Comparison of ENCODE assay signal across 8 cellular contexts in the genomic region with DNA sequence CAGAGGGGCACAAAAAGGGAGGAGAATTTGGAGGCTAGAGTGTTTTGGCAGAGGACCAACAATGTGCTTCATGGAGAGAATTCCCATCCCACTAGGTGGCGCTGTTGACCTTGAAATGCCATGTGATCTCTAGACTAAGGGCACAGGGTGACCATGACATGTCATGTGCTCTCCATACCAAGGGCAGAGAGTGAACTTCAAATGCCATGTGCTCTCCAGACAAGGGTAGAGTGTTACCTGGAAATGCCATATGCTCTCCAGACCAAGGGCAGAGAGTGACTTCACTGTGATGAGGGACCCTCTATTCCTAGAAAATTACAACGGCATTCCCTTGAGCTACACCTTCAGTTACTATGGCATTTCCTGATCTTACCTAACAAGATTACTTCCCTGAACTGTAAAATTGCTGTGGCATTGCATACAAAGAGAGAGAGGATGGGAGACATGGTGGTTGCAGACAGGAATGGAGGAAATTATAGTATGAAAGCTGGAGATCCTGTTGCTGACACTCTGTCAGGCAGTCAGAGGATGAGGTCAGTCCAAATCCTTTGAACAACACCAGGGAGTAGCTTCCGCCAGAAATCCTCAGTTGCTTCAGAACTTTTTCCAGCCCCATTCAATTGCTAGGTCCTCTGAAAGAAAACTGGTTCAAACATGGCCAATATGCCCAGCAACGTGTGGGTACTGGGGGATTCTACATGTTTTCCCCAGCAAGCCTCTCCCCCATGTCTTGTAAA.
DNase-seq lines count a peak whose midpoint lies in the region; ATAC-seq and TF ChIP-seq lines count a peak whose summit lies in the region.

No MANE protein-coding gene starts in this region.

- TF ChIP-seq CTCF in OCI-LY3 (IDR thresholded peaks at IDR 0.05; ENCODE audit: low read depth, low read length) (peak; percentile 75), fibroblast of the aortic adventitia (IDR thresholded peaks at IDR 0.05; ENCODE audit: insufficient read depth, low read length) (peak; percentile 66), osteocyte (IDR thresholded peaks at IDR 0.05) (peak; percentile 76), upper lobe of left lung (IDR thresholded peaks at IDR 0.05) (peak; percentile 60 to 88 (median 76))

- no peaks in the 10 kb centered on the region for H3K4me1 Mint-ChIP-seq in osteocyte (ENCODE audit: unreplicated experiment)

- ATAC-seq in GM21390 (IDR thresholded peaks at IDR 0.05; ENCODE audit: unreplicated experiment) (peak; percentile 89), upper lobe of left lung (ENCODE audit: low FRiP score in 2 of 2) (peak; percentile 78 to 89)

- TF ChIP-seq POLR2A in upper lobe of left lung (IDR thresholded peaks at IDR 0.05): no peak

- H3K4me3 ChIP-seq in OCI-LY3 (ENCODE audit: low read length): no peak overlapping the region
- H3K4me3 ChIP-seq in fibroblast of the aortic adventitia (ENCODE audit: low read depth, low read length): no peak overlapping the region
- no peak overlapping the region for H3K4me3 ChIP-seq in upper lobe of left lung

- H3K27ac ChIP-seq in OCI-LY3 (ENCODE audit: low read length) (no peak overlapping the region), upper lobe of left lung (no peak overlapping the region)

- H3K36me3 Mint-ChIP-seq in osteocyte (ENCODE audit: unreplicated experiment): no peaks in the 10 kb centered on the region

- H3K36me3 ChIP-seq in OCI-LY3 (replicated peaks; ENCODE audit: low read depth, low read length): no peaks in the 10 kb centered on the region
- H3K36me3 ChIP-seq in upper lobe of left lung: no peaks in the 10 kb centered on the region

- TF ChIP-seq EP300 in upper lobe of left lung (IDR thresholded peaks at IDR 0.05): no peak

- no peak overlapping the region for H3K4me3 Mint-ChIP-seq in osteocyte (ENCODE audit: unreplicated experiment)

- DNase-seq in DMS153 treated with DMSO at 0.1 percent for 48 hours (lab: John Stamatoyannopoulos, UW; ENCODE audit: unreplicated experiment): peak; percentile 82
- DNase-seq in HS-5 (ENCODE audit: low read depth): peak; percentile 59
- peak; percentile 51 for DNase-seq in activated T-cell treated with anti-CD3 and anti-CD28 coated beads for 4 hours
- DNase-seq in fibroblast of the aortic adventitia (ENCODE audit: low read depth): peak; percentile 75
- no peak for DNase-seq in osteocyte (ENCODE audit: extremely low spot score, unreplicated experiment)
- peak in 1 of 2 donors; percentile 88 for DNase-seq in upper lobe of left lung

- H3K27me3 Mint-ChIP-seq in osteocyte (ENCODE audit: unreplicated experiment): peaks cover 20% of the 10 kb centered on the region

- H3K9ac ChIP-seq in OCI-LY3 (ENCODE audit: low read length): no peak overlapping the region

- H3K9me3 ChIP-seq in OCI-LY3 (ENCODE audit: insufficient read depth, low read length): no peaks in the 10 kb centered on the region
- no peaks in the 10 kb centered on the region for H3K9me3 ChIP-seq in upper lobe of left lung

- no peak overlapping the region for H3K4me2 ChIP-seq in OCI-LY3 (ENCODE audit: low read length)

- no peaks in the 10 kb centered on the region for H4K20me1 ChIP-seq in OCI-LY3 (ENCODE audit: insufficient read depth, low read length)

- H3K4me1 ChIP-seq in OCI-LY3 (ENCODE audit: low read length) (no peaks in the 10 kb centered on the region), upper lobe of left lung (peaks cover 0 to 6% (median 0%) of the 10 kb centered on the region in 4 donors)

- H2AFZ ChIP-seq in OCI-LY3 (ENCODE audit: low read depth, low read length): no peak overlapping the region

- no peaks in the 10 kb centered on the region for H3K79me2 ChIP-seq in OCI-LY3 (ENCODE audit: low read length)

- no peaks in the 10 kb centered on the region for H3K9me3 Mint-ChIP-seq in osteocyte (ENCODE audit: unreplicated experiment)

- H3K27me3 ChIP-seq in OCI-LY3 (ENCODE audit: low read depth, low read length) (no peaks in the 10 kb centered on the region), upper lobe of left lung (no peaks in the 10 kb centered on the region)

- WGBS in upper lobe of left lung, 2 donors: 54 to 56% methylated on average over 4 of the region's 4 CpGs

- H3K27ac Mint-ChIP-seq in osteocyte (ENCODE audit: unreplicated experiment): no peak overlapping the region
